ENCODE assay signal across 19 cellular contexts in the genomic region with DNA sequence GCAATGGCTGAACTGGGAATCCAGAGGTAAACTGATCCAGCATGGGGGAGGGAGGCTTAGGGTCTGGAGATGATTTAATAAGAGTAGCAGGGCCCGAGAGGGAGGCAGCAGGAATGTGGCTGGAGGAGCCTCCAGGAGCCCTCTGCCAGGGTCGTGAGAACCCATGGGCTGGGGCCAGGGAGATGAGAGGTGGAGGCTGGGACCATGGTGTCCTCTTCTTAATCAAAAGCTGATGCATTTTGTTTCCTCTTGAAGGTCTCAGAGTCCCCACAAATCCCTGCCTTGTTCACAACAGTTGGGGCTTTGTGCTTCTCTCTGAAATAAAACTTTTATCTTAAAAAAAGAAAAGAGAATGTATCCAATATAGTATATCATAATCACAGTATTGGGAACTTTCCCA.
DNase-seq lines count a peak whose midpoint lies in the region; ATAC-seq and TF ChIP-seq lines count a peak whose summit lies in the region.
"Had no signal": no experiment of that assay in that cellular context is flagged by ENCODE, and none has a peak within 500 bp of the region (broad histone marks: within the 10 kb centered on the region; RNA-seq: fewer than 3 reads in every experiment).

No MANE protein-coding gene starts in this region.

- no peaks in the 10 kb centered on the region for H3K27me3 Mint-ChIP-seq in nephron progenitor cell (ENCODE audit: low read depth, poor library complexity)

- DNase-seq in HL-60 (ENCODE audit: low read depth in 1 of 2, low spot score in 1 of 2) (no peak), breast epithelium (ENCODE audit: low spot score in 2 of 2) (no peak), nephron progenitor cell (no peak), suprapubic skin (ENCODE audit: low spot score in 2 of 2) (no peak), HEK293T (ENCODE audit: extremely low spot score) (no peak)
- no peak for DNase-seq in effector CD8-positive, alpha-beta T cell (lab: John Stamatoyannopoulos, UW)
- DNase-seq in effector memory CD4-positive, alpha-beta T cell: no peak
- DNase-seq: activated CD4-positive, alpha-beta T cell treated with anti-CD3 and anti-CD28 coated beads for 48 hours; activated naive CD4-positive, alpha-beta T cell treated with anti-CD3 and anti-CD28 coated beads, Interleukin-2, amount 10 ng/mL, durations not matched to agents 7 days and 5 days; activated T-cell treated with anti-CD3 and anti-CD28 coated beads, Interleukin-2, amount 50 U/mL, for 48 hours; anterior cingulate cortex; central memory CD4-positive, alpha-beta T cell; H9; naive thymus-derived CD4-positive, alpha-beta T cell; NCI-H2227 treated with DMSO at 0.1 percent for 48 hours; NCI-H748 treated with DMSO at 0.1 percent for 48 hours had no signal

- H3K27me3 ChIP-seq in HL-60 (ENCODE audit: insufficient read depth, poor library complexity, severe bottlenecking): no peaks in the 10 kb centered on the region
- H3K27me3 ChIP-seq in breast epithelium: no peaks in the 10 kb centered on the region
- H3K27me3 ChIP-seq in suprapubic skin: no peaks in the 10 kb centered on the region
- peaks cover 6% of the 10 kb centered on the region for H3K27me3 ChIP-seq in effector memory CD4-positive, alpha-beta T cell (replicated peaks; ENCODE audit: control insufficient read depth, insufficient read depth, low read length, poor library complexity, severe bottlenecking)
- H3K27me3 ChIP-seq: heart right ventricle had no signal

- H3K36me3 ChIP-seq in breast epithelium (no peaks in the 10 kb centered on the region), suprapubic skin (no peaks in the 10 kb centered on the region)
- no peaks in the 10 kb centered on the region for H3K36me3 ChIP-seq in effector memory CD4-positive, alpha-beta T cell (ENCODE audit: control insufficient read depth, insufficient read depth, low read length)
- H3K36me3 ChIP-seq: heart right ventricle had no signal

- TF ChIP-seq CTCF in HL-60 (IDR thresholded peaks at IDR 0.05; ENCODE audit: insufficient read depth, low read length) (no peak), breast epithelium (IDR thresholded peaks at IDR 0.05) (no peak), nephron progenitor cell (IDR thresholded peaks at IDR 0.05) (no peak), suprapubic skin (IDR thresholded peaks at IDR 0.05) (no peak)

- no peak for ATAC-seq in GM19467 (IDR thresholded peaks at IDR 0.05; ENCODE audit: unreplicated experiment)

- CTCF ChIA-PET in HEK293T (lab: Yijun Ruan, JAX): no interaction called here

- H3K9me3 ChIP-seq in breast epithelium (no peaks in the 10 kb centered on the region), suprapubic skin (no peaks in the 10 kb centered on the region)
- no peaks in the 10 kb centered on the region for H3K9me3 ChIP-seq in effector memory CD4-positive, alpha-beta T cell (ENCODE audit: control insufficient read depth, low read length)
- H3K9me3 ChIP-seq: heart right ventricle had no signal

- H3K4me3 Mint-ChIP-seq in nephron progenitor cell: peak overlapping the region; percentile 81
- H3K4me3 Mint-ChIP-seq: activated naive CD4-positive, alpha-beta T cell treated with anti-CD3 and anti-CD28 coated beads, Interleukin-2, amount 10 ng/mL, durations not matched to agents 7 days and 5 days had no signal

- H3K9me3 Mint-ChIP-seq in nephron progenitor cell: peaks cover under 1% of the 10 kb centered on the region
- H3K9me3 Mint-ChIP-seq: activated naive CD4-positive, alpha-beta T cell treated with anti-CD3 and anti-CD28 coated beads, Interleukin-2, amount 10 ng/mL, durations not matched to agents 7 days and 5 days; H9; naive thymus-derived CD4-positive, alpha-beta T cell had no signal

- H3K4me1 ChIP-seq in breast epithelium (no peaks in the 10 kb centered on the region), suprapubic skin (peaks cover 39% of the 10 kb centered on the region)
- no peaks in the 10 kb centered on the region for H3K4me1 ChIP-seq in effector memory CD4-positive, alpha-beta T cell (ENCODE audit: control insufficient read depth, insufficient read depth, low read length, poor library complexity, severe bottlenecking)

- TF ChIP-seq EP300 in suprapubic skin (IDR thresholded peaks at IDR 0.05): no peak

- H3K27ac ChIP-seq in HL-60 (replicated peaks) (peak overlapping the region; percentile 91), breast epithelium (peak overlapping the region; percentile 92 to 99), suprapubic skin (peak overlapping the region; percentile 72)
- H3K27ac ChIP-seq in effector memory CD4-positive, alpha-beta T cell (ENCODE audit: insufficient read depth, low read length, poor library complexity, severe bottlenecking): no peak overlapping the region
- H3K27ac ChIP-seq: C4-2B had no signal

- TF ChIP-seq POLR2A in breast epithelium (IDR thresholded peaks at IDR 0.05): no peak
- no peak for TF ChIP-seq POLR2A in suprapubic skin (IDR thresholded peaks at IDR 0.05)

- H3K36me3 Mint-ChIP-seq in nephron progenitor cell (ENCODE audit: low read depth): no peaks in the 10 kb centered on the region
- H3K36me3 Mint-ChIP-seq: activated naive CD4-positive, alpha-beta T cell treated with anti-CD3 and anti-CD28 coated beads, Interleukin-2, amount 10 ng/mL, durations not matched to agents 7 days and 5 days; naive thymus-derived CD4-positive, alpha-beta T cell had no signal

- H3K4me3 ChIP-seq in HL-60 (replicated peaks; ENCODE audit: insufficient read depth, low read length) (no peak overlapping the region), breast epithelium (no peak overlapping the region), suprapubic skin (no peak overlapping the region)
- H3K4me3 ChIP-seq in effector memory CD4-positive, alpha-beta T cell (ENCODE audit: insufficient read depth, low read depth, low read length, poor library complexity, severe bottlenecking): no peak overlapping the region

- 35% methylated on average over 2 of the region's 2 CpGs for WGBS in suprapubic skin

- POLR2A ChIA-PET in HEK293T (lab: Yijun Ruan, JAX): interaction anchor here (1.2 to 2.1 kb wide), 2 partner anchors 53 to 122 kb away, joined by 3 to 6 read pairs; partner anchors contain the start of gene ZNF516

- peak overlapping the region; percentile 100 for H3K27ac Mint-ChIP-seq in nephron progenitor cell
- H3K27ac Mint-ChIP-seq: activated naive CD4-positive, alpha-beta T cell treated with anti-CD3 and anti-CD28 coated beads, Interleukin-2, amount 10 ng/mL, durations not matched to agents 7 days and 5 days had no signal

- intact Hi-C loops in breast epithelium (cut with DNase I; ENCODE audit: low total_unique reads): no loop called here

- peaks cover 86% of the 10 kb centered on the region for H3K4me1 Mint-ChIP-seq in nephron progenitor cell

TF ChIP-seq in HEK293T, 16 proteins besides CTCF, POLR2A, EP300 and RAD21:
- no peak for TF ChIP-seq NFRKB (IDR thresholded peaks at IDR 0.05)
- no peak for TF ChIP-seq L3MBTL2 (conservative IDR thresholded peaks at IDR 0.05)
- TF ChIP-seq SUZ12 (IDR thresholded peaks at IDR 0.05): no peak
